ENCODE assay signal across 30 cellular contexts in the genomic region with DNA sequence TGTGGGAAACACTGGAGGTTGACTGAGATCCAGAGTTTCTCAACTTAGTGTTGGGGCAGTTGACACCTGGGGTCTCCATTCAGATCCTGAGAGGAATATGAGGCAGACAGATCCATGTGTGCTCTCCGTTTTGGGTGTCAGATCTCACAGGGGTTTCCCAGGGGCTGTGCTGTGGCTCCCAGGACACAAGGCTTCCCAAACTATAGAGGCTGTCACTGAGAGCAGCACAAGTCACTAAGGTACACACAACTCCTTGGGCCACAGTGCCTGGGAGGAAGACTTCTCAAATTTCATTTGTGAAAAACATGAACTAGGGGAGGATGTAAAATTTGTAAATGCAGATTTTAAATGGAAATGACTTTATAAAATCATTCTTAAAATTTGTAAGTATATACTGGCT.
"Had no signal": no experiment of that assay in that cellular context is flagged by ENCODE, and none has a peak within 500 bp of the region (broad histone marks: within the 10 kb centered on the region; RNA-seq: fewer than 3 reads in every experiment).

No MANE protein-coding gene starts in this region.

- ATAC-seq: gastrocnemius medialis; left colon; naive thymus-derived CD8-positive, alpha-beta T cell; right lobe of liver; stimulated activated effector memory CD8-positive, alpha-beta T cell treated with anti-CD3 and anti-CD28 coated beads, Interleukin-12 subunit alpha, Interleukin-12 subunit beta, amount 100 ng/mL, for 72 hours had no signal

- H3K27me3 ChIP-seq: colonic mucosa, gastrocnemius medialis, right lobe of liver, thyroid gland, upper lobe of left lung, vagina had no signal

- H3K36me3 ChIP-seq: colonic mucosa, gastrocnemius medialis, right lobe of liver, thyroid gland, upper lobe of left lung, vagina had no signal

- DNase-seq: activated CD4-positive, alpha-beta T cell treated with anti-CD3 and anti-CD28 coated beads for 48 hours; activated CD4-positive, alpha-beta T cell treated with anti-CD3 and anti-CD28 coated beads, Interleukin-2, amount 50 U/mL, for 48 hours; activated CD8-positive, alpha-beta memory T cell treated with anti-CD3 and anti-CD28 coated beads for 24 hours; activated CD8-positive, alpha-beta memory T cell treated with anti-CD3 and anti-CD28 coated beads, Interleukin-2, amount 50 U/mL, for 4 hours; activated effector memory CD4-positive, alpha-beta T cell treated with anti-CD3 and anti-CD28 coated beads, Interleukin-2, amount 50 U/mL, for 16 hours; activated naive CD4-positive, alpha-beta T cell treated with anti-CD3 and anti-CD28 coated beads, Interleukin-2, amount 10 ng/mL, durations not matched to agents 7 days and 5 days; activated naive CD8-positive, alpha-beta T cell treated with anti-CD3 and anti-CD28 coated beads, Interleukin-2, amount 10 ng/mL, durations not matched to agents 7 days and 5 days; activated T-cell treated with anti-CD3 and anti-CD28 coated beads, Interleukin-2, amount 50 U/mL, for 1 hour; amniotic stem cell; colonic mucosa; effector CD8-positive, alpha-beta T cell; gastrocnemius medialis; head of caudate nucleus; hippocampal formation; immature natural killer cell; kidney; left colon; mammary epithelial cell; midbrain; naive thymus-derived CD8-positive, alpha-beta T cell; right lobe of liver; stimulated activated CD4-positive, alpha-beta T cell treated with anti-CD3 and anti-CD28 coated beads, Interleukin-4, amount 100 ng/mL, for 24 hours; substantia nigra; T-helper 1 cell; thyroid gland; upper lobe of left lung had no signal

- H3K27ac ChIP-seq: colonic mucosa, epithelial cell of prostate, gastrocnemius medialis, right lobe of liver, skin epidermis, thyroid gland, upper lobe of left lung, vagina had no signal

- H3K4me3 ChIP-seq: colonic mucosa, gastrocnemius medialis, right lobe of liver, skin epidermis, thyroid gland, upper lobe of left lung, vagina had no signal

- H3K4me1 ChIP-seq: colonic mucosa, gastrocnemius medialis, right lobe of liver, thyroid gland, upper lobe of left lung had no signal

- H3K9me3 ChIP-seq: colonic mucosa, gastrocnemius medialis, right lobe of liver, thyroid gland, upper lobe of left lung, vagina had no signal
